Comparison of ENCODE assay signal across 11 cellular contexts in genomic region chr18:11176416-11176815, GRCh38. TPM values are rescaled to one million over a fixed set of nuclear protein-coding genes. Genes with fewer than 3 reads are reported as not detected.
DNase-seq lines count a peak whose midpoint lies in the region; ATAC-seq lines count a peak whose summit lies in the region.
"Had no signal": no experiment of that assay in that cellular context is flagged by ENCODE, and none has a peak within 500 bp of the region (broad histone marks: within the 10 kb centered on the region; RNA-seq: fewer than 3 reads in every experiment).

No MANE protein-coding gene starts in this region.

- H3K4me2 ChIP-seq in skeletal muscle satellite cell (ENCODE audit: low read length) = peak overlapping the region; percentile 61

- in situ Hi-C loops in Caki2 (cut with HindIII; ENCODE audit: low pct_unique_long_range_greater_than_20kb, low sequenced_read_pairs) = no loop called here

- no peak for ATAC-seq in GM18519 (IDR thresholded peaks at IDR 0.05; ENCODE audit: low FRiP score, unreplicated experiment)
- no peak for ATAC-seq in T-helper 17 cell
- ATAC-seq: GM12878 had no signal

- H3K4me1 ChIP-seq in skeletal muscle satellite cell (ENCODE audit: control insufficient read depth, insufficient read depth, low read length) = peaks cover 50% of the 10 kb centered on the region

- H3K27ac Mint-ChIP-seq in activated T-helper 2 cell treated with anti-CD3 and anti-CD28 coated beads, Interferon-gamma antibody, Interleukin-2, Interleukin-4, amounts not matched to agents 10 μg/mL and 5 μg/mL and 100 μg/mL, durations not matched to agents 14 hours and 24 hours and 36 hours = no peak overlapping the region
- no peak overlapping the region for H3K27ac Mint-ChIP-seq in T-helper 17 cell
- H3K27ac Mint-ChIP-seq in activated CD4-positive, alpha-beta memory T cell treated with anti-CD3 and anti-CD28 coated beads for 36 hours = no peak overlapping the region
- H3K27ac Mint-ChIP-seq: activated CD4-positive, alpha-beta memory T cell treated with anti-CD3 and anti-CD28 coated beads, Interleukin-2, amount 10 ng/mL, durations not matched to agents 7 days and 5 days had no signal

- no peak overlapping the region for H3K4me3 Mint-ChIP-seq in activated T-helper 2 cell treated with anti-CD3 and anti-CD28 coated beads, Interferon-gamma antibody, Interleukin-2, Interleukin-4, amounts not matched to agents 10 μg/mL and 5 μg/mL and 100 μg/mL, durations not matched to agents 14 hours and 24 hours and 36 hours (ENCODE audit: low read depth)
- no peak overlapping the region for H3K4me3 Mint-ChIP-seq in T-helper 17 cell
- H3K4me3 Mint-ChIP-seq in activated CD4-positive, alpha-beta memory T cell treated with anti-CD3 and anti-CD28 coated beads for 36 hours = no peak overlapping the region
- H3K4me3 Mint-ChIP-seq: activated CD4-positive, alpha-beta memory T cell treated with anti-CD3 and anti-CD28 coated beads, Interleukin-2, amount 10 ng/mL, durations not matched to agents 7 days and 5 days had no signal

- peak overlapping the region; percentile 38 for H3K4me3 ChIP-seq in skeletal muscle satellite cell (ENCODE audit: low read length)
- H3K4me3 ChIP-seq: GM12878 had no signal

- CTCF ChIA-PET in activated CD4-positive, alpha-beta memory T cell treated with anti-CD3 and anti-CD28 coated beads for 36 hours (lab: Charles Lee) = no interaction called here

- H3K9me3 Mint-ChIP-seq in activated T-helper 2 cell treated with anti-CD3 and anti-CD28 coated beads, Interferon-gamma antibody, Interleukin-2, Interleukin-4, amounts not matched to agents 10 μg/mL and 5 μg/mL and 100 μg/mL, durations not matched to agents 14 hours and 24 hours and 36 hours = no peaks in the 10 kb centered on the region
- no peaks in the 10 kb centered on the region for H3K9me3 Mint-ChIP-seq in activated CD4-positive, alpha-beta memory T cell treated with anti-CD3 and anti-CD28 coated beads for 36 hours
- H3K9me3 Mint-ChIP-seq: activated CD4-positive, alpha-beta memory T cell treated with anti-CD3 and anti-CD28 coated beads, Interleukin-2, amount 10 ng/mL, durations not matched to agents 7 days and 5 days had no signal

- POLR2A ChIA-PET in activated CD4-positive, alpha-beta memory T cell treated with anti-CD3 and anti-CD28 coated beads for 36 hours (lab: Charles Lee) = no interaction called here

- no peaks in the 10 kb centered on the region for H3K36me3 ChIP-seq in skeletal muscle satellite cell (ENCODE audit: insufficient read depth, low read length)
- H3K36me3 ChIP-seq: neutrophil had no signal

- H3K9me3 ChIP-seq in skeletal muscle satellite cell (replicated peaks; ENCODE audit: low read length) (no peaks in the 10 kb centered on the region), T-helper 17 cell (ENCODE audit: control insufficient read depth, low read length, poor library complexity, severe bottlenecking) (no peaks in the 10 kb centered on the region)
- H3K9me3 ChIP-seq: neutrophil had no signal

- H3K27me3 ChIP-seq in skeletal muscle satellite cell (ENCODE audit: control insufficient read depth, insufficient read depth, low read length) = no peaks in the 10 kb centered on the region
- H3K27me3 ChIP-seq: neutrophil had no signal

- no peaks in the 10 kb centered on the region for H3K4me1 Mint-ChIP-seq in activated T-helper 2 cell treated with anti-CD3 and anti-CD28 coated beads, Interferon-gamma antibody, Interleukin-2, Interleukin-4, amounts not matched to agents 10 μg/mL and 5 μg/mL and 100 μg/mL, durations not matched to agents 14 hours and 24 hours and 36 hours (ENCODE audit: low read depth)
- H3K4me1 Mint-ChIP-seq in T-helper 17 cell = no peaks in the 10 kb centered on the region
- no peaks in the 10 kb centered on the region for H3K4me1 Mint-ChIP-seq in activated CD4-positive, alpha-beta memory T cell treated with anti-CD3 and anti-CD28 coated beads for 36 hours (ENCODE audit: low read depth)
- H3K4me1 Mint-ChIP-seq: activated CD4-positive, alpha-beta memory T cell treated with anti-CD3 and anti-CD28 coated beads, Interleukin-2, amount 10 ng/mL, durations not matched to agents 7 days and 5 days had no signal

- DNase-seq in Caki2 (ENCODE audit: low read depth) (peak; percentile 8), NCI-H226 (peak; percentile 77), fibroblast of peridontal ligament (ENCODE audit: extremely low read depth) (peak; percentile 66), T-helper 17 cell (no peak)
- DNase-seq in activated T-helper 2 cell treated with anti-CD3 and anti-CD28 coated beads, Interferon-gamma antibody, Interleukin-2, Interleukin-4, amounts not matched to agents 10 μg/mL and 5 μg/mL and 100 μg/mL, durations not matched to agents 14 hours and 24 hours and 36 hours (ENCODE audit: low spot score) = no peak
- DNase-seq in activated CD4-positive, alpha-beta memory T cell treated with anti-CD3 and anti-CD28 coated beads for 36 hours = no peak
- DNase-seq: activated CD4-positive, alpha-beta memory T cell treated with anti-CD3 and anti-CD28 coated beads, Interleukin-2, amount 10 ng/mL, durations not matched to agents 7 days and 5 days had no signal

- intact Hi-C loops in activated T-helper 2 cell treated with anti-CD3 and anti-CD28 coated beads, Interferon-gamma antibody, Interleukin-2, Interleukin-4, amounts not matched to agents 10 μg/mL and 5 μg/mL and 100 μg/mL, durations not matched to agents 14 hours and 24 hours and 36 hours (cut with micrococcal nuclease) = no loop called here
- intact Hi-C loops in activated CD4-positive, alpha-beta memory T cell treated with anti-CD3 and anti-CD28 coated beads for 36 hours (cut with micrococcal nuclease) = no loop called here

- H3K9ac ChIP-seq in skeletal muscle satellite cell (ENCODE audit: low read depth, low read length) = peak overlapping the region; percentile 75

- H3K27me3 Mint-ChIP-seq in activated T-helper 2 cell treated with anti-CD3 and anti-CD28 coated beads, Interferon-gamma antibody, Interleukin-2, Interleukin-4, amounts not matched to agents 10 μg/mL and 5 μg/mL and 100 μg/mL, durations not matched to agents 14 hours and 24 hours and 36 hours (ENCODE audit: low read depth) = no peaks in the 10 kb centered on the region
- H3K27me3 Mint-ChIP-seq in T-helper 17 cell = peaks cover 9% of the 10 kb centered on the region
- H3K27me3 Mint-ChIP-seq in activated CD4-positive, alpha-beta memory T cell treated with anti-CD3 and anti-CD28 coated beads for 36 hours = no peaks in the 10 kb centered on the region
- H3K27me3 Mint-ChIP-seq: activated CD4-positive, alpha-beta memory T cell treated with anti-CD3 and anti-CD28 coated beads, Interleukin-2, amount 10 ng/mL, durations not matched to agents 7 days and 5 days had no signal

- H3K36me3 Mint-ChIP-seq in activated T-helper 2 cell treated with anti-CD3 and anti-CD28 coated beads, Interferon-gamma antibody, Interleukin-2, Interleukin-4, amounts not matched to agents 10 μg/mL and 5 μg/mL and 100 μg/mL, durations not matched to agents 14 hours and 24 hours and 36 hours (ENCODE audit: low read depth) = no peaks in the 10 kb centered on the region
- no peaks in the 10 kb centered on the region for H3K36me3 Mint-ChIP-seq in T-helper 17 cell (ENCODE audit: low read depth)
- H3K36me3 Mint-ChIP-seq in activated CD4-positive, alpha-beta memory T cell treated with anti-CD3 and anti-CD28 coated beads for 36 hours = no peaks in the 10 kb centered on the region

RNA-seq across cellular contexts. Expression of gene PIEZO2, which starts 27.0 kb away (rescaled TPM):
- 2.8 and 9.4 TPM in 2 replicates for total RNA-seq in Caki2 (2014; rRNA removed; shearing (Covaris generic); ENCODE audit: low replicate concordance)
- not detected in 2 replicates for total RNA-seq in skeletal muscle satellite cell (2012; rRNA removed)
- total RNA-seq in activated T-helper 2 cell treated with anti-CD3 and anti-CD28 coated beads, Interferon-gamma antibody, Interleukin-2, Interleukin-4, amounts not matched to agents 10 μg/mL and 5 μg/mL and 100 μg/mL, durations not matched to agents 14 hours and 24 hours and 36 hours = not detected in 2 replicates
- total RNA-seq in T-helper 17 cell = not detected
- total RNA-seq in activated CD4-positive, alpha-beta memory T cell treated with anti-CD3 and anti-CD28 coated beads for 36 hours = not detected
- total RNA-seq: activated CD4-positive, alpha-beta memory T cell treated with anti-CD3 and anti-CD28 coated beads, Interleukin-2, amount 10 ng/mL, durations not matched to agents 7 days and 5 days had no signal

Comparison
In these comparisons a context has a peak if more than half of its experiments do, and no peak if none do; other contexts are left out.
1. DNase-seq: peak in Caki2 (single experiment), NCI-H226 (single experiment) and fibroblast of peridontal ligament (single experiment); none in activated T-helper 2 cell treated with anti-CD3 and anti-CD28 coated beads, Interferon-gamma antibody, Interleukin-2, Interleukin-4, amounts not matched to agents 10 μg/mL and 5 μg/mL and 100 μg/mL, durations not matched to agents 14 hours and 24 hours and 36 hours (single experiment), T-helper 17 cell (0 of 3) and activated CD4-positive, alpha-beta memory T cell treated with anti-CD3 and anti-CD28 coated beads for 36 hours (single experiment).